Comparison of ENCODE assay signal across 18 cellular contexts in the genomic region with DNA sequence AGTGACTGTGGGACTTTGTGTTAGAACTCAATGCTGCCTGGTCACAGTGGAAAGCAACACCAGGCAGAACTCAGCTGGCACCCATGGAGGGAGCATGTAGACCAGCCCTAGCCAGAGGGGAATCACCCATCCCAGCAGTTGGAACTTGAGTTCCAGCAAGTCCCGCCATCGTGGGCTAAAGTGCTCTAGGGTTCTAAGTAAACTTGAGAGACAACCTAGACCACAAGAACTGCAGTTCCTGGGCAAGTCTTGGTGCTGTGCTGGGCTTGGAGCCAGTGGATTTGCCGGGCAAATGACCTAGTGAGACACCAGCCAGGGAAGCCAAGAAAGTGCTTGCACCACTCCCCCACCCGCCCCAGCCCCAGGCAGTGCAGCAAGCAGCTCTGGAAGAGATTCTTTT. TPM values are rescaled to one million over a fixed set of nuclear protein-coding genes. Genes with fewer than 3 reads are reported as not detected.
DNase-seq lines count a peak whose midpoint lies in the region; TF ChIP-seq lines count a peak whose summit lies in the region.
"Had no signal": no experiment of that assay in that cellular context is flagged by ENCODE, and none has a peak within 500 bp of the region (broad histone marks: within the 10 kb centered on the region; RNA-seq: fewer than 3 reads in every experiment).

No MANE protein-coding gene starts in this region.

- H3K36me3 ChIP-seq in tibial artery, result no peaks in the 10 kb centered on the region
- H3K36me3 ChIP-seq: BLaER1, thyroid gland had no signal

- TF ChIP-seq CTCF in chondrocyte (IDR thresholded peaks at IDR 0.05) (no peak), osteocyte (IDR thresholded peaks at IDR 0.05) (no peak), tibial artery (IDR thresholded peaks at IDR 0.05) (no peak)

- DNase-seq in M059J (ENCODE audit: low read depth) (peak; percentile 43), chondrocyte (ENCODE audit: low spot score) (peak; percentile 19), osteocyte (ENCODE audit: extremely low spot score, unreplicated experiment) (peak; percentile 42), tibial artery (peak in 1 of 2 donors; percentile 88), A172 (ENCODE audit: low spot score) (no peak), NOMO-1 treated with dmso at 0.1 percent for 144 hours (lab: John Stamatoyannopoulos, UW; ENCODE audit: unreplicated experiment) (no peak)
- DNase-seq in stimulated activated CD4-positive, alpha-beta T cell treated with anti-CD3 and anti-CD28 coated beads, Interleukin-15, amount 100 ng/mL, for 24 hours, result no peak
- DNase-seq: activated CD4-positive, alpha-beta T cell treated with anti-CD3 and anti-CD28 coated beads, Interleukin-2, amount 10 ng/mL, durations not matched to agents 24 days and 14 days; effector memory CD8-positive, alpha-beta T cell; GDM1; GOT3; mesendoderm; NCI-H69; SHP77 treated with DMSO at 0.1 percent for 48 hours; T-helper 1 cell; thyroid gland had no signal

- peak overlapping the region; percentile 24 to 68 for H3K27ac ChIP-seq in tibial artery
- H3K27ac ChIP-seq: BLaER1, thyroid gland had no signal

- H3K4me1 ChIP-seq in tibial artery, result peaks cover 0 to 61% (median 35%) of the 10 kb centered on the region in 4 donors
- H3K4me1 ChIP-seq: BLaER1, thyroid gland had no signal

- H3K4me1 Mint-ChIP-seq in chondrocyte (ENCODE audit: low read depth), result peaks cover 60% of the 10 kb centered on the region
- peaks cover 59% of the 10 kb centered on the region for H3K4me1 Mint-ChIP-seq in osteocyte (ENCODE audit: unreplicated experiment)

- H3K27me3 Mint-ChIP-seq in chondrocyte (ENCODE audit: low read depth), result no peaks in the 10 kb centered on the region
- no peaks in the 10 kb centered on the region for H3K27me3 Mint-ChIP-seq in osteocyte (ENCODE audit: unreplicated experiment)
- H3K27me3 Mint-ChIP-seq: activated CD4-positive, alpha-beta T cell treated with anti-CD3 and anti-CD28 coated beads, Interleukin-2, amount 10 ng/mL, durations not matched to agents 24 days and 14 days; natural killer cell treated with Interleukin-12 subunit alpha and Interleukin-12 subunit beta and Interleukin-15 and Interleukin-18, amount 100 ng/mL, for 72 hours had no signal

- H3K36me3 Mint-ChIP-seq in chondrocyte (ENCODE audit: low read depth), result peaks cover 1% of the 10 kb centered on the region
- peaks cover 1% of the 10 kb centered on the region for H3K36me3 Mint-ChIP-seq in osteocyte (ENCODE audit: unreplicated experiment)
- H3K36me3 Mint-ChIP-seq: natural killer cell treated with Interleukin-12 subunit alpha and Interleukin-12 subunit beta and Interleukin-15 and Interleukin-18, amount 100 ng/mL, for 72 hours had no signal

- no peaks in the 10 kb centered on the region for H3K9me3 ChIP-seq in tibial artery
- H3K9me3 ChIP-seq: BLaER1, thyroid gland had no signal

- H3K27ac Mint-ChIP-seq in chondrocyte (ENCODE audit: unreplicated experiment), result peak overlapping the region; percentile 97
- peak overlapping the region; percentile 93 for H3K27ac Mint-ChIP-seq in osteocyte (ENCODE audit: unreplicated experiment)
- H3K27ac Mint-ChIP-seq: activated CD4-positive, alpha-beta T cell treated with anti-CD3 and anti-CD28 coated beads, Interleukin-2, amount 10 ng/mL, durations not matched to agents 24 days and 14 days; natural killer cell treated with Interleukin-12 subunit alpha and Interleukin-12 subunit beta and Interleukin-15 and Interleukin-18, amount 100 ng/mL, for 72 hours had no signal

- H3K4me3 Mint-ChIP-seq in chondrocyte (ENCODE audit: unreplicated experiment) (no peak overlapping the region), osteocyte (ENCODE audit: unreplicated experiment) (no peak overlapping the region)
- H3K4me3 Mint-ChIP-seq: activated CD4-positive, alpha-beta T cell treated with anti-CD3 and anti-CD28 coated beads, Interleukin-2, amount 10 ng/mL, durations not matched to agents 24 days and 14 days; effector memory CD8-positive, alpha-beta T cell; natural killer cell treated with Interleukin-12 subunit alpha and Interleukin-12 subunit beta and Interleukin-15 and Interleukin-18, amount 100 ng/mL, for 72 hours had no signal

- H3K9me3 Mint-ChIP-seq in chondrocyte (ENCODE audit: low read depth) (peaks cover 11% of the 10 kb centered on the region), osteocyte (ENCODE audit: unreplicated experiment) (peaks cover 5% of the 10 kb centered on the region)
- H3K9me3 Mint-ChIP-seq: activated CD4-positive, alpha-beta T cell treated with anti-CD3 and anti-CD28 coated beads, Interleukin-2, amount 10 ng/mL, durations not matched to agents 24 days and 14 days; effector memory CD8-positive, alpha-beta T cell; natural killer cell treated with Interleukin-12 subunit alpha and Interleukin-12 subunit beta and Interleukin-15 and Interleukin-18, amount 100 ng/mL, for 72 hours had no signal

- H3K4me3 ChIP-seq in tibial artery, result no peak overlapping the region
- H3K4me3 ChIP-seq: BLaER1, thyroid gland had no signal

- H3K27me3 ChIP-seq in tibial artery, result no peaks in the 10 kb centered on the region
- H3K27me3 ChIP-seq: BLaER1, thyroid gland had no signal

- intact Hi-C loops in tibial artery (cut with DNase I; ENCODE audit: low total_unique reads), result no loop called here

RNA-seq across cellular contexts. Expression of gene ISG20, which starts 24.4 kb away (rescaled TPM):
- 30.5 and 37.6 TPM in 2 replicates for total RNA-seq in M059J (2014; rRNA removed; shearing (Covaris generic))
- total RNA-seq in chondrocyte (3.8 to 4.5 TPM (median 4.5 TPM) in 3 replicates), osteocyte (8.4 and 10.2 TPM in 2 replicates)
- 3.8 and 7.7 TPM in 2 replicates for total RNA-seq in A172 (2014; rRNA removed; shearing (Covaris generic))

RNA-seq across cellular contexts. Expression of gene AEN, which starts 42.1 kb away (rescaled TPM):
- total RNA-seq in M059J (2014; rRNA removed; shearing (Covaris generic)), result 11.5 and 15.7 TPM in 2 replicates
- total RNA-seq in chondrocyte (28.6 to 30.4 TPM (median 30.2 TPM) in 3 replicates), osteocyte (25.1 and 26.8 TPM in 2 replicates)
- total RNA-seq in A172 (2014; rRNA removed; shearing (Covaris generic)), result 32.7 and 37.0 TPM in 2 replicates

Comparison
In these comparisons a context has a peak if more than half of its experiments do, and no peak if none do; other contexts are left out.
1. DNase-seq: peak in M059J (single experiment), chondrocyte (single experiment) and osteocyte (single experiment); none in A172 (single experiment), stimulated activated CD4-positive, alpha-beta T cell treated with anti-CD3 and anti-CD28 coated beads, Interleukin-15, amount 100 ng/mL, for 24 hours (single experiment) and NOMO-1 treated with dmso at 0.1 percent for 144 hours (single experiment).